Comparison of ENCODE assay signal across 8 cellular contexts in the genomic region with DNA sequence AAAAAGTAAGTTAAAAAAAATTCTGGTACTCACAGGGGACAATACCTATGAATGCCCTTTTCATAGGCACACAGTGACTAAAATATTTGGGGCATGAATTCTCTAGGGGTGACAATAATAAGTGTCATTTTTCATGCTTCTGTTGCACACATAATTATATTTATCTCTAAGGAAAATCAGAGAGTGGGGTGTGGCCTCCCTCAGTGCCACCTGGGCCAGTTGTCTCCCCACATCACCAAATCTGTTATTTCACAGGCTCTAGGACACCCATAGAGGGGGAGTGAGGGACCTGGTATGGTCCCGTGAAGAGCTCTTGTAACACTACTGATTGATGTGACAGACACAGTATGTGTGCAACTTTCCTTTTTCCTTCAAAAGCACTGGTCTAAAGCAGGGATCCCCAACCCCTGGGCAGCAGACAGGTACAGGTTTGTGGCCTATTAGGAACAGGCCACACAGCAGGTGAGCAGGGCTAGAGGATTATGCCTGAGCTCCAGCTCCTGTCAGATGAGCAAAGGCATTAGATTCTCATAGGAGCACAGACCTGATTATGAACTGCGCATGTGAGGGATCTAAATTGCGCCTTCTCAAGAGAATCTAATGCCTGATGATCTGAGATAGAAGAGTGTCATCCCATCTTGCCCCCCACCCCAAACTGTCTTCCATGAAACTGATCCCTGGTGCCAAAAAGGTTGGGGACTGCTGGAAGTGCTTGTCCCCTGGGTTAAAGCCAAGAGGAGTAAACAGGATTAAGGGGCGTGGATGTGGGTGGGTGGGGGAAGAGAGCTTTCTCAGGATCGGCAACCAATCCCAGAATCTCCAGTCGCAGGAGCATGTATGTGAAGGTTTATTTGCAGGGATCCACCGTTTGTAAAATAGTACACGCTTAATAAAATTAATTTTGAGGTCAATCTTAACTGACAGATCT. TPM values are rescaled to one million over a fixed set of nuclear protein-coding genes. Genes with fewer than 3 reads are reported as not detected.
DNase-seq lines count a peak whose midpoint lies in the region; ATAC-seq and TF ChIP-seq lines count a peak whose summit lies in the region.

No MANE protein-coding gene starts in this region.

- peak overlapping the region; percentile 86 to 95 (median 94) for H3K27ac Mint-ChIP-seq in brain

- ATAC-seq in HG03521 (IDR thresholded peaks at IDR 0.05; ENCODE audit: unreplicated experiment) (no peak), HG03565 (IDR thresholded peaks at IDR 0.05; ENCODE audit: unreplicated experiment) (no peak)

- intact Hi-C loops in testis (cut with DNase I; ENCODE audit: low total_unique reads): loop anchor here (10.0 kb wide), 1 partner anchor 394 kb away; no protein-coding TSS in a partner anchor

- H3K36me3 ChIP-seq in kidney epithelial cell (ENCODE audit: control insufficient read depth, insufficient read depth, low read length) (no peaks in the 10 kb centered on the region), testis (ENCODE audit: low read depth, missing control alignments) (no peaks in the 10 kb centered on the region)

- TF ChIP-seq POLR2A in testis (IDR thresholded peaks at IDR 0.05): no peak

- peak overlapping the region; percentile 95 for H3K27ac ChIP-seq in testis

- no peaks in the 10 kb centered on the region for H3K27me3 ChIP-seq in kidney epithelial cell (ENCODE audit: control insufficient read depth, insufficient read depth, low read length)
- H3K27me3 ChIP-seq in testis: no peaks in the 10 kb centered on the region

- peaks cover 4% of the 10 kb centered on the region for H3K4me1 Mint-ChIP-seq in brain

- peak overlapping the region; percentile 80 to 91 (median 85) for H3K4me3 Mint-ChIP-seq in brain

- TF ChIP-seq CTCF in brain (conservative IDR thresholded peaks at IDR 0.05) (no peak), kidney epithelial cell (IDR thresholded peaks at IDR 0.05; ENCODE audit: insufficient read depth, low read length, poor library complexity, severe bottlenecking) (no peak), testis (IDR thresholded peaks at IDR 0.05) (no peak)

- 27 to 33% methylated on average over 8 of the region's 8 CpGs for WGBS in testis, 2 donors

- H3K4me3 ChIP-seq in GM08714 (ENCODE audit: low read length) (peak overlapping the region; percentile 70), kidney epithelial cell (ENCODE audit: low read depth, low read length) (peak overlapping the region; percentile 48), testis (peak overlapping the region; percentile 62 to 75)

- peaks cover 29% of the 10 kb centered on the region for H3K36me3 Mint-ChIP-seq in brain

- H3K9me3 Mint-ChIP-seq in brain: peaks cover 0 to 8% (median 0%) of the 10 kb centered on the region in 5 experiments

- peaks cover 7% of the 10 kb centered on the region for H3K4me1 ChIP-seq in testis

- no peaks in the 10 kb centered on the region for H3K27me3 Mint-ChIP-seq in brain

- H3K9me3 ChIP-seq in testis: no peaks in the 10 kb centered on the region

- DNase-seq in NCI-H2171 treated with DMSO at 0.1 percent for 48 hours (lab: John Stamatoyannopoulos, UW) (peak; percentile 40), kidney epithelial cell (ENCODE audit: low read depth) (no peak), testis (peak; percentile 49), SHP77 (lab: John Stamatoyannopoulos, UW) (no peak)

RNA-seq across cellular contexts. Expression of a gene that starts 0.8 kb away (rescaled TPM):
- polyA plus RNA-seq in brain (ENCODE audit: insufficient read depth, low read depth, low replicate concordance) (1.2 TPM), testis (ENCODE audit: insufficient read depth, low read depth, low replicate concordance) (108 TPM)
- total RNA-seq in kidney epithelial cell (0.21 and 4.2 TPM in 2 replicates), testis (10 to 100 TPM; 23.4 to 27.2 TPM)

RNA-seq across cellular contexts. Expression of a gene that starts 57.9 kb away (rescaled TPM):
- 11.7 TPM for polyA plus RNA-seq in brain (ENCODE audit: insufficient read depth, low read depth, low replicate concordance)
- 11.8 and 19.4 TPM in 2 replicates for total RNA-seq in kidney epithelial cell
- total RNA-seq in testis: 10 to 100 TPM; 10.2 to 14.6 TPM
- 9.7 TPM for polyA plus RNA-seq in testis (ENCODE audit: insufficient read depth, low read depth, low replicate concordance)

Comparison
In these comparisons a context has a peak if more than half of its experiments do, and no peak if none do; other contexts are left out.
1. DNase-seq: peak in NCI-H2171 treated with DMSO at 0.1 percent for 48 hours (single experiment) and testis (single experiment); none in kidney epithelial cell (single experiment) and SHP77 (0 of 2).
2. Peak in every context shown above with its lines, with median percentiles within 50 percentile points of each other: H3K4me3 ChIP-seq.